12 cellular contexts compared by ENCODE assay signal in genomic region chr12:29616664-29617409, GRCh38.
DNase-seq lines count a peak whose midpoint lies in the region; ATAC-seq and TF ChIP-seq lines count a peak whose summit lies in the region.
"Had no signal": no experiment of that assay in that cellular context is flagged by ENCODE, and none has a peak within 500 bp of the region (broad histone marks: within the 10 kb centered on the region; RNA-seq: fewer than 3 reads in every experiment).

No MANE protein-coding gene starts in this region.

- TF ChIP-seq EP300 in ovary (IDR thresholded peaks at IDR 0.05): no peak

- no peak overlapping the region for H3K4me3 ChIP-seq in astrocyte of the cerebellum (ENCODE audit: low read depth, low read length)
- H3K4me3 ChIP-seq in ovary: no peak overlapping the region
- H3K4me3 ChIP-seq: dorsolateral prefrontal cortex, K562 had no signal

- ATAC-seq in HG03571 (IDR thresholded peaks at IDR 0.05; ENCODE audit: unreplicated experiment): no peak
- ATAC-seq: K562 had no signal

- peak; percentile 7 for DNase-seq in stimulated activated CD4-positive, alpha-beta T cell treated with anti-CD3 and anti-CD28 coated beads, Interleukin-1b, Interleukin-23, amount 100 ng/mL, for 48 hours
- DNase-seq in stimulated activated CD4-positive, alpha-beta T cell treated with anti-CD3 and anti-CD28 coated beads, Interleukin-4, amount 100 ng/mL, for 24 hours: no peak
- DNase-seq in astrocyte of the cerebellum (ENCODE audit: low read depth) (peak; percentile 28), inferior parietal cortex (ENCODE audit: extremely low spot score) (peak; percentile 40), ovary (no peak), GM10266 (ENCODE audit: extremely low spot score) (no peak)
- DNase-seq in stimulated activated CD4-positive, alpha-beta T cell treated with anti-CD3 and anti-CD28 coated beads, Interleukin-15, amount 100 ng/mL, for 24 hours: no peak
- DNase-seq: NCI-H2227 treated with DMSO at 0.1 percent for 48 hours, RPMI8226 had no signal

- H3K36me3 ChIP-seq in ovary: no peaks in the 10 kb centered on the region

- H3K4me1 ChIP-seq in ovary (ENCODE audit: insufficient read depth): no peaks in the 10 kb centered on the region

- TF ChIP-seq POLR2A in ovary (IDR thresholded peaks at IDR 0.05): no peak

- intact Hi-C loops in ovary (cut with DNase I): no loop called here

- H3K27me3 ChIP-seq in ovary: no peaks in the 10 kb centered on the region
- H3K27me3 ChIP-seq: dorsolateral prefrontal cortex had no signal

- TF ChIP-seq CTCF in astrocyte of the cerebellum (IDR thresholded peaks at IDR 0.05; ENCODE audit: low read depth, low read length, missing control alignments): no peak
- TF ChIP-seq CTCF in ovary (IDR thresholded peaks at IDR 0.05): no peak
- no peak for TF ChIP-seq CTCF in GM10266 (IDR thresholded peaks at IDR 0.05; ENCODE audit: control insufficient read depth, insufficient read depth, low read depth, missing control alignments)

- no peak overlapping the region for H3K27ac ChIP-seq in ovary

- WGBS in ovary, 3 donors: 72 to 82% (median 77%) methylated on average over 6 of the region's 6 CpGs

- in situ Hi-C loops in astrocyte of the cerebellum (cut with HindIII; ENCODE audit: low sequenced_read_pairs): no loop called here

- H3K9me3 ChIP-seq in ovary: no peaks in the 10 kb centered on the region

Comparison
In these comparisons a context has a peak if more than half of its experiments do, and no peak if none do; other contexts are left out.
1. DNase-seq: peak in stimulated activated CD4-positive, alpha-beta T cell treated with anti-CD3 and anti-CD28 coated beads, Interleukin-1b, Interleukin-23, amount 100 ng/mL, for 48 hours (single experiment), astrocyte of the cerebellum (single experiment) and inferior parietal cortex (single experiment); none in stimulated activated CD4-positive, alpha-beta T cell treated with anti-CD3 and anti-CD28 coated beads, Interleukin-4, amount 100 ng/mL, for 24 hours (single experiment), ovary (0 of 5), stimulated activated CD4-positive, alpha-beta T cell treated with anti-CD3 and anti-CD28 coated beads, Interleukin-15, amount 100 ng/mL, for 24 hours (single experiment) and GM10266 (single experiment).